Comparison of ENCODE assay signal across 9 cellular contexts in the genomic region with DNA sequence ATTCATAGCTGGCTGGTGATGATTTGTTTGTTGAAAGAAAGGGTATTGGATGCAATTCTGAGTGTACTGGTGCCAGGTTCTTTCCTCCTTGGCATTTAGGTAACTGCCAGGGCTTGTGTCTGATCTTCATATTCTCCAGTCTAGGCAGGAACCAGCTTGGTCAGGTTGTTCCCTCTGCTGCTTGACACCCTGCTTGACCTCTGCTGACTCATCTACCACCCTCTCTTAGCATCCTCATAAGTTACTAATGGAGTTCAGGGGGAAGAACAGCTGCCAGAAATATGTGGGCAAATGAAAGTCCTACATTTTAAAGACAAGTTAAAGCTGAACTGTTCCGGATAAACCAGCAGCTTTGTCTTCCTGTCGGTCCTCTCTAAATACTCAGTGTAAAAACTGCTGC.
DNase-seq lines count a peak whose midpoint lies in the region; ATAC-seq and TF ChIP-seq lines count a peak whose summit lies in the region.
"Had no signal": no experiment of that assay in that cellular context is flagged by ENCODE, and none has a peak within 500 bp of the region (broad histone marks: within the 10 kb centered on the region; RNA-seq: fewer than 3 reads in every experiment).

No MANE protein-coding gene starts in this region.

- H3K4me1 ChIP-seq in lower lobe of right lung (no peaks in the 10 kb centered on the region), A673 (ENCODE audit: insufficient read depth, low read length, poor library complexity, severe bottlenecking) (peaks cover 10% of the 10 kb centered on the region)

- ATAC-seq in HG02981 (IDR thresholded peaks at IDR 0.05; ENCODE audit: unreplicated experiment) (peak; percentile 80), SK-N-SH treated with all-trans-retinoic acid at 6 μM for 48 hours (peak; percentile 97), lower lobe of right lung (peak; percentile 59 to 60)

- no peak overlapping the region for H3K4me3 ChIP-seq in lower lobe of right lung
- no peak overlapping the region for H3K4me3 ChIP-seq in A673 (ENCODE audit: low read depth, low read length, poor library complexity, severe bottlenecking)
- H3K4me3 ChIP-seq: cardiac muscle cell had no signal

- no TSS peak for BruUV-seq in A673 (replicated peaks; lab: Mats Ljungman, UMichigan)

- no peaks in the 10 kb centered on the region for H3K9me3 ChIP-seq in lower lobe of right lung
- H3K9me3 ChIP-seq in A673 (ENCODE audit: low read depth, low read length, poor library complexity, severe bottlenecking) = no peaks in the 10 kb centered on the region

- intact Hi-C loops in lower lobe of right lung (cut with DNase I) = no loop called here
- intact Hi-C loops in A673 (cut with micrococcal nuclease; ENCODE audit: unreplicated experiment) = no loop called here

- no peak overlapping the region for H3K27ac ChIP-seq in lower lobe of right lung
- H3K27ac ChIP-seq in A673 (ENCODE audit: low read depth, low read length, poor library complexity, severe bottlenecking) = no peak overlapping the region
- H3K27ac ChIP-seq: cardiac muscle cell had no signal

- no peaks in the 10 kb centered on the region for H3K36me3 ChIP-seq in lower lobe of right lung
- H3K36me3 ChIP-seq in A673 (ENCODE audit: insufficient read depth, low read length, poor library complexity, severe bottlenecking) = no peaks in the 10 kb centered on the region
- H3K36me3 ChIP-seq: cardiac muscle cell had no signal

- peak; percentile 64 for DNase-seq in GM04503 (ENCODE audit: low read depth)
- no peak for DNase-seq in lower lobe of right lung
- no peak for DNase-seq in NOMO-1 treated with dmso at 0.1 percent for 144 hours (lab: John Stamatoyannopoulos, UW; ENCODE audit: unreplicated experiment)
- no peak for DNase-seq in amygdala (lab: John Stamatoyannopoulos, UW)
- no peak for DNase-seq in DMS 273 (lab: John Stamatoyannopoulos, UW; ENCODE audit: unreplicated experiment)
- no peak for DNase-seq in A673 (ENCODE audit: low spot score)

- CTCF ChIA-PET in A673 (lab: Charles Lee) = no interaction called here

- TF ChIP-seq CTCF in lower lobe of right lung (IDR thresholded peaks at IDR 0.05) = no peak
- TF ChIP-seq CTCF in A673 (conservative IDR thresholded peaks at IDR 0.05; ENCODE audit: low read depth, low read length) = no peak

- H3K27me3 ChIP-seq in lower lobe of right lung (ENCODE audit: low read depth) (no peaks in the 10 kb centered on the region), A673 (replicated peaks; ENCODE audit: insufficient read depth, low read depth, low read length, poor library complexity) (no peaks in the 10 kb centered on the region)
- H3K27me3 ChIP-seq: cardiac muscle cell had no signal

- POLR2A ChIA-PET in A673 (lab: Charles Lee; ENCODE audit: low non-redundant PET) = interaction anchor here (0.7 kb wide), 1 partner anchor 646 kb away, joined by 3 read pairs; the partner anchor contains the start of gene ATP6V1G1

TF ChIP-seq in SK-N-SH treated with all-trans-retinoic acid at 6 μM for 48 hours, 23 proteins besides CTCF, POLR2A, EP300 and RAD21:
- TF ChIP-seq PPARA (CRISPR knock-in tag; IDR thresholded peaks at IDR 0.05; ENCODE audit: borderline replicate concordance) = no peak
- no peak for TF ChIP-seq SNAI2 (CRISPR knock-in tag; IDR thresholded peaks at IDR 0.05)
- TF ChIP-seq, protein P1, sequence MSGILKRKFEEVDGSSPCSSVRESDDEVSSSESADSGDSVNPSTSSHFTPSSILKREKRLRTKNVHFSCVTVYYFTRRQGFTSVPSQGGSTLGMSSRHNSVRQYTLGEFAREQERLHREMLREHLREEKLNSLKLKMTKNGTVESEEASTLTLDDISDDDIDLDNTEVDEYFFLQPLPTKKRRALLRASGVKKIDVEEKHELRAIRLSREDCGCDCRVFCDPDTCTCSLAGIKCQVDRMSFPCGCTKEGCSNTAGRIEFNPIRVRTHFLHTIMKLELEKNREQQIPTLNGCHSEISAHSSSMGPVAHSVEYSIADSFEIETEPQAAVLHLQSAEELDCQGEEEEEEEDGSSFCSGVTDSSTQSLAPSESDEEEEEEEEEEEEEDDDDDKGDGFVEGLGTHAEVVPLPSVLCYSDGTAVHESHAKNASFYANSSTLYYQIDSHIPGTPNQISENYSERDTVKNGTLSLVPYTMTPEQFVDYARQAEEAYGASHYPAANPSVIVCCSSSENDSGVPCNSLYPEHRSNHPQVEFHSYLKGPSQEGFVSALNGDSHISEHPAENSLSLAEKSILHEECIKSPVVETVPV (CRISPR knock-in tag; IDR thresholded peaks at IDR 0.05) = no peak
- TF ChIP-seq, protein P2, sequence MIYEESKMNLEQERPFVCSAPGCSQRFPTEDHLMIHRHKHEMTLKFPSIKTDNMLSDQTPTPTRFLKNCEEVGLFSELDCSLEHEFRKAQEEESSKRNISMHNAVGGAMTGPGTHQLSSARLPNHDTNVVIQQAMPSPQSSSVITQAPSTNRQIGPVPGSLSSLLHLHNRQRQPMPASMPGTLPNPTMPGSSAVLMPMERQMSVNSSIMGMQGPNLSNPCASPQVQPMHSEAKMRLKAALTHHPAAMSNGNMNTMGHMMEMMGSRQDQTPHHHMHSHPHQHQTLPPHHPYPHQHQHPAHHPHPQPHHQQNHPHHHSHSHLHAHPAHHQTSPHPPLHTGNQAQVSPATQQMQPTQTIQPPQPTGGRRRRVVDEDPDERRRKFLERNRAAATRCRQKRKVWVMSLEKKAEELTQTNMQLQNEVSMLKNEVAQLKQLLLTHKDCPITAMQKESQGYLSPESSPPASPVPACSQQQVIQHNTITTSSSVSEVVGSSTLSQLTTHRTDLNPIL (CRISPR knock-in tag; IDR thresholded peaks at IDR 0.05; ENCODE audit: low read depth) = no peak
- no peak for TF ChIP-seq ISL1 (CRISPR knock-in tag; IDR thresholded peaks at IDR 0.05)
